9 cellular contexts compared by ENCODE assay signal in genomic region chr17:49496866-49497146, GRCh38. TPM values are rescaled to one million over a fixed set of nuclear protein-coding genes. Genes with fewer than 3 reads are reported as not detected.
DNase-seq lines count a peak whose midpoint lies in the region; ATAC-seq and TF ChIP-seq lines count a peak whose summit lies in the region.
"Had no signal": no experiment of that assay in that cellular context is flagged by ENCODE, and none has a peak within 500 bp of the region (broad histone marks: within the 10 kb centered on the region; RNA-seq: fewer than 3 reads in every experiment).

No MANE protein-coding gene starts in this region.

- H3K9me3 ChIP-seq in CD4-positive, alpha-beta T cell (ENCODE audit: control insufficient read depth, low read length): no peaks in the 10 kb centered on the region
- H3K9me3 ChIP-seq in Peyer's patch (no peaks in the 10 kb centered on the region), esophagus (ENCODE audit: control insufficient read depth in 2 of 2, insufficient read depth in 1 of 2, low read depth in 1 of 2, low read length in 1 of 2) (no peaks in the 10 kb centered on the region)

- DNase-seq in CD4-positive, alpha-beta T cell: peak in 4 of 10 experiments; percentile 1 to 35 (median 2)
- no peak for DNase-seq in Peyer's patch
- DNase-seq in omental fat pad (ENCODE audit: low spot score): no peak
- no peak for DNase-seq in 8988T
- no peak for DNase-seq in NCI-H524 (lab: John Stamatoyannopoulos, UW)
- DNase-seq in activated CD8-positive, alpha-beta memory T cell treated with anti-CD3 and anti-CD28 coated beads for 24 hours: no peak
- DNase-seq: NCI-H1048 had no signal

- H3K4me1 Mint-ChIP-seq in CD4-positive, alpha-beta T cell (ENCODE audit: low read depth): peaks cover 35% of the 10 kb centered on the region

- peak overlapping the region; percentile 57 for H3K4me3 Mint-ChIP-seq in CD4-positive, alpha-beta T cell

- CTCF ChIA-PET in CD4-positive, alpha-beta T cell (lab: Charles Lee): interaction anchor here (0.6 to 5.4 kb wide), 7 partner anchors 12 to 199 kb away, joined by 3 to 28 read pairs (median 3); no protein-coding TSS in a partner anchor

- WGBS in esophagus, 2 donors: 2 to 4% methylated on average over 13 of the region's 13 CpGs

- peaks cover 56% of the 10 kb centered on the region for H3K27me3 Mint-ChIP-seq in CD4-positive, alpha-beta T cell

- peaks cover 54% of the 10 kb centered on the region for H3K27me3 ChIP-seq in CD4-positive, alpha-beta T cell (ENCODE audit: control insufficient read depth, insufficient read depth, low read length)
- H3K27me3 ChIP-seq in Peyer's patch (peaks cover 0 to 29% of the 10 kb centered on the region in 2 donors), esophagus (ENCODE audit: control insufficient read depth in 1 of 2, insufficient read depth in 2 of 2, low read length in 2 of 2) (peaks cover 0 to 9% of the 10 kb centered on the region in 2 donors)

- H3K9me3 Mint-ChIP-seq in CD4-positive, alpha-beta T cell: no peaks in the 10 kb centered on the region

- no peak overlapping the region for H3K27ac ChIP-seq in CD4-positive, alpha-beta T cell (ENCODE audit: low read depth, low read length)
- H3K27ac ChIP-seq in Peyer's patch (no peak overlapping the region), esophagus (ENCODE audit: low read depth in 2 of 2, low read length in 1 of 2) (no peak overlapping the region)

- ATAC-seq in CD4-positive, alpha-beta T cell (ENCODE audit: poor library complexity): no peak
- ATAC-seq in omental fat pad (ENCODE audit: low FRiP score): peak; percentile 7
- no peak for ATAC-seq in GM19463 (IDR thresholded peaks at IDR 0.05; ENCODE audit: unreplicated experiment)

- H3K4me3 ChIP-seq in Peyer's patch (peak overlapping the region; percentile 23 to 56 (median 54)), esophagus (ENCODE audit: low read depth in 1 of 2, low read length in 2 of 2) (peak overlapping the region; percentile 33 to 41)

- no peak for TF ChIP-seq CTCF in CD4-positive, alpha-beta T cell (IDR thresholded peaks at IDR 0.05)
- TF ChIP-seq CTCF in Peyer's patch (IDR thresholded peaks at IDR 0.05) (no peak), omental fat pad (IDR thresholded peaks at IDR 0.05) (no peak)

- no peaks in the 10 kb centered on the region for H3K36me3 Mint-ChIP-seq in CD4-positive, alpha-beta T cell (ENCODE audit: low read depth)

- intact Hi-C loops in CD4-positive, alpha-beta T cell (cut with DNase I, micrococcal nuclease): loop anchor here (1.0 to 10.0 kb wide), 3 partner anchors 59 to 288 kb away; partner anchors contain the start of gene KAT7 (in 1 of the 2)

- no peak overlapping the region for H3K27ac Mint-ChIP-seq in CD4-positive, alpha-beta T cell

- no peak for TF ChIP-seq POLR2A in Peyer's patch (IDR thresholded peaks at IDR 0.05)

- H3K4me1 ChIP-seq in Peyer's patch (peaks cover 0 to 26% (median 26%) of the 10 kb centered on the region in 4 donors), esophagus (ENCODE audit: control insufficient read depth in 2 of 2, insufficient read depth in 2 of 2, low read length in 1 of 2) (peaks cover 6 to 22% of the 10 kb centered on the region in 2 donors)

- POLR2A ChIA-PET in CD4-positive, alpha-beta T cell (lab: Charles Lee): interaction anchor here (1.2 kb wide), 1 partner anchor 59 kb away, joined by 5 read pairs; no protein-coding TSS in a partner anchor

- H3K36me3 ChIP-seq in Peyer's patch (no peaks in the 10 kb centered on the region), esophagus (ENCODE audit: control insufficient read depth in 2 of 2, insufficient read depth in 2 of 2, low read length in 1 of 2) (no peaks in the 10 kb centered on the region)

RNA-seq across cellular contexts. Expression of gene NGFR, which starts 1.7 kb away (rescaled TPM):
- under 1 TPM; 0.11 to 0.22 TPM for total RNA-seq in CD4-positive, alpha-beta T cell
- total RNA-seq in Peyer's patch: 1 to 10 TPM in 2 of 4 donors, under 1 TPM in 1, not detected in 1; 0.70 to 1.9 (median 1.5) TPM
- polyA plus RNA-seq in esophagus: 1 to 10 TPM; 2.0 to 5.6 TPM
- 10 to 100 TPM in 3 of 4 donors, 1 to 10 TPM in 1; 6.5 to 44.6 (median 33.7) TPM for total RNA-seq in omental fat pad
